8 cellular contexts compared by ENCODE assay signal in genomic region chr5:68251804-68252648, GRCh38. TPM values are rescaled to one million over a fixed set of nuclear protein-coding genes. Genes with fewer than 3 reads are reported as not detected.
DNase-seq lines count a peak whose midpoint lies in the region; ATAC-seq and TF ChIP-seq lines count a peak whose summit lies in the region.

No MANE protein-coding gene starts in this region.

- peak overlapping the region; percentile 71 for H3K4me3 Mint-ChIP-seq in activated T-helper 17 cell treated with anti-CD3 and anti-CD28 coated beads, Interleukin-2, amount 50 U/mL, for 72 hours

- peak overlapping the region; percentile 63 for H3K27ac Mint-ChIP-seq in activated T-helper 17 cell treated with anti-CD3 and anti-CD28 coated beads, Interleukin-2, amount 50 U/mL, for 72 hours

- H3K36me3 ChIP-seq in gastrocnemius medialis (no peaks in the 10 kb centered on the region), MG63 (no peaks in the 10 kb centered on the region)

- peaks cover 71% of the 10 kb centered on the region for H3K4me1 Mint-ChIP-seq in activated T-helper 17 cell treated with anti-CD3 and anti-CD28 coated beads, Interleukin-2, amount 50 U/mL, for 72 hours

- in situ Hi-C loops in gastrocnemius medialis (cut with MboI; ENCODE audit: low sequenced_read_pairs in 4 of 4) = loop anchor here (10.0 to 25.0 kb wide), 4 partner anchors 565 to 1015 kb away; no protein-coding TSS in a partner anchor

- peak overlapping the region in 3 of 4 donors; percentile 6 to 28 (median 7) for H3K4me3 ChIP-seq in gastrocnemius medialis
- H3K4me3 ChIP-seq in MG63 = no peak overlapping the region

- TF ChIP-seq POLR2A in gastrocnemius medialis (IDR thresholded peaks at IDR 0.05) = peak; percentile 10 to 28

- no peaks in the 10 kb centered on the region for H3K27me3 Mint-ChIP-seq in activated T-helper 17 cell treated with anti-CD3 and anti-CD28 coated beads, Interleukin-2, amount 50 U/mL, for 72 hours

- H3K27ac ChIP-seq in gastrocnemius medialis = peak overlapping the region; percentile 67 to 75 (median 74)

- intact Hi-C loops in Right ventricle myocardium superior (cut with DNase I) = loop anchor here (10.0 kb wide), 3 partner anchors 447 to 1007 kb away; no protein-coding TSS in a partner anchor
- intact Hi-C loops in gastrocnemius medialis (cut with DNase I; ENCODE audit: low total_unique reads) = loop anchor here (1.0 to 10.0 kb wide), 6 partner anchors 35 to 1005 kb away; partner anchors contain the start of gene PIK3R1

- TF ChIP-seq CTCF in gastrocnemius medialis (IDR thresholded peaks at IDR 0.05 in 4 of 5, conservative IDR thresholded peaks at IDR 0.05 in 1 of 5) = no peak

- H3K9me3 Mint-ChIP-seq in activated T-helper 17 cell treated with anti-CD3 and anti-CD28 coated beads, Interleukin-2, amount 50 U/mL, for 72 hours = no peaks in the 10 kb centered on the region

- H3K27me3 ChIP-seq in gastrocnemius medialis = no peaks in the 10 kb centered on the region
- no peaks in the 10 kb centered on the region for H3K27me3 ChIP-seq in MG63

- H3K9me3 ChIP-seq in gastrocnemius medialis (no peaks in the 10 kb centered on the region), MG63 (no peaks in the 10 kb centered on the region)

- H3K4me1 ChIP-seq in gastrocnemius medialis = peaks cover 70 to 81% of the 10 kb centered on the region in 2 donors

- DNase-seq in GM03348 (ENCODE audit: low spot score) (peak; percentile 47), Right ventricle myocardium superior (peak; percentile 59), gastrocnemius medialis (peak; percentile 57 to 73), amniotic stem cell (lab: John Stamatoyannopoulos, UW) (no peak), SW 1271 (lab: John Stamatoyannopoulos, UW) (no peak), MG63 (no peak)

- no peaks in the 10 kb centered on the region for H3K36me3 Mint-ChIP-seq in activated T-helper 17 cell treated with anti-CD3 and anti-CD28 coated beads, Interleukin-2, amount 50 U/mL, for 72 hours (ENCODE audit: low read depth)

- no peak for ATAC-seq in activated T-helper 17 cell treated with anti-CD3 and anti-CD28 coated beads, Interleukin-2, amount 50 U/mL, for 72 hours (replicated peaks)
- peak; percentile 63 for ATAC-seq in Right ventricle myocardium superior (ENCODE audit: poor library complexity)
- ATAC-seq in gastrocnemius medialis = peak; percentile 69 to 78
- no peak for ATAC-seq in GM19351 (IDR thresholded peaks at IDR 0.05; ENCODE audit: unreplicated experiment)

RNA-seq across cellular contexts. Expression of gene PIK3R1, which starts 36.5 kb away (rescaled TPM):
- total RNA-seq in activated T-helper 17 cell treated with anti-CD3 and anti-CD28 coated beads, Interleukin-2, amount 50 U/mL, for 72 hours = 10 to 100 TPM; 47.5 to 57.0 TPM
- 103 TPM for total RNA-seq in Right ventricle myocardium superior
- 100 to 1,000 TPM in 2 of 4 donors, 10 to 100 TPM in 2; 87.2 to 129 (median 100) TPM for total RNA-seq in gastrocnemius medialis
- total RNA-seq in MG63 (2014; rRNA removed; shearing (Covaris generic); ENCODE audit: low replicate concordance) = 9.5 and 13.1 TPM in 2 replicates

Comparison
In these comparisons a context has a peak if more than half of its experiments do, and no peak if none do; other contexts are left out.
1. DNase-seq: peak in GM03348 (single experiment), Right ventricle myocardium superior (single experiment) and gastrocnemius medialis (2 of 2); none in amniotic stem cell (single experiment), SW 1271 (0 of 2) and MG63 (single experiment).
2. ATAC-seq: peak in Right ventricle myocardium superior (single experiment) and gastrocnemius medialis (2 of 2); none in activated T-helper 17 cell treated with anti-CD3 and anti-CD28 coated beads, Interleukin-2, amount 50 U/mL, for 72 hours (single experiment) and GM19351 (single experiment).